Comparison of ENCODE assay signal across 1 cellular context in genomic region chr15:43286074-43286473, GRCh38.
TF ChIP-seq lines count a peak whose summit lies in the region.

No MANE protein-coding gene starts in this region.

TF ChIP-seq in GM23338, 12 proteins besides CTCF, POLR2A, EP300 and RAD21 (continued from another document):
- TF ChIP-seq ZNF462 (CRISPR knock-in tag; IDR thresholded peaks at IDR 0.05), result no peak
